Comparison of ENCODE assay signal across 16 cellular contexts in genomic region chr6:52545844-52546119, GRCh38. TPM values are rescaled to one million over a fixed set of nuclear protein-coding genes. Genes with fewer than 3 reads are reported as not detected.
DNase-seq lines count a peak whose midpoint lies in the region; ATAC-seq and TF ChIP-seq lines count a peak whose summit lies in the region.
"Had no signal": no experiment of that assay in that cellular context is flagged by ENCODE, and none has a peak within 500 bp of the region (broad histone marks: within the 10 kb centered on the region; RNA-seq: fewer than 3 reads in every experiment).

No MANE protein-coding gene starts in this region.

- in situ Hi-C loops in KBM-7 (cut with MboI; ENCODE audit: low pct_unique_long_range_greater_than_20kb, low sequenced_read_pairs): no loop called here

- ATAC-seq in omental fat pad (ENCODE audit: low FRiP score): no peak
- ATAC-seq: CD8-positive, alpha-beta T cell had no signal

- H3K9me3 ChIP-seq in breast epithelium: no peaks in the 10 kb centered on the region
- no peaks in the 10 kb centered on the region for H3K9me3 ChIP-seq in fibroblast of lung (ENCODE audit: control insufficient read depth, insufficient read depth, low read depth, low read length)
- H3K9me3 ChIP-seq in A673 (ENCODE audit: low read depth, low read length, poor library complexity, severe bottlenecking): no peaks in the 10 kb centered on the region

- intact Hi-C loops in breast epithelium (cut with DNase I; ENCODE audit: low total_unique reads) (loop anchor here (1.0 kb wide), 1 partner anchor 40 kb away; no protein-coding TSS in a partner anchor), MCF 10A (cut with micrococcal nuclease) (no loop called here), A673 (cut with micrococcal nuclease; ENCODE audit: unreplicated experiment) (no loop called here)

- no peak overlapping the region for H3K4me3 ChIP-seq in breast epithelium
- no peak overlapping the region for H3K4me3 ChIP-seq in fibroblast of lung (replicated peaks in 1 of 4; ENCODE audit: control extremely low read depth in 1 of 4, insufficient read depth in 1 of 4, low read depth in 3 of 4, low read length in 4 of 4)
- H3K4me3 ChIP-seq in A673 (ENCODE audit: low read depth, low read length, poor library complexity, severe bottlenecking): no peak overlapping the region

- H3K36me3 Mint-ChIP-seq in MCF 10A (ENCODE audit: insufficient read depth, unreplicated experiment): peaks cover under 1% of the 10 kb centered on the region
- H3K36me3 Mint-ChIP-seq: mesothelial cell of epicardium had no signal

- H3K27ac ChIP-seq in breast epithelium (peak overlapping the region; percentile 74 to 83), fibroblast of lung (ENCODE audit: insufficient read depth, low read length) (peak overlapping the region; percentile 82), A673 (ENCODE audit: low read depth, low read length, poor library complexity, severe bottlenecking) (no peak overlapping the region)
- H3K27ac ChIP-seq: 22Rv1 had no signal

- H3K9me3 Mint-ChIP-seq in MCF 10A (ENCODE audit: unreplicated experiment): no peaks in the 10 kb centered on the region
- H3K9me3 Mint-ChIP-seq: CD8-positive, alpha-beta T cell; mesothelial cell of epicardium had no signal

- no peaks in the 10 kb centered on the region for H3K27me3 Mint-ChIP-seq in MCF 10A (ENCODE audit: insufficient read depth, unreplicated experiment)

- DNase-seq in breast epithelium (ENCODE audit: low spot score in 2 of 2) (no peak), MCF 10A (ENCODE audit: unreplicated experiment) (no peak), NCI-H526 treated with DMSO at 0.1 percent for 48 hours (lab: John Stamatoyannopoulos, UW) (peak; percentile 24), fibroblast of lung (ENCODE audit: low read depth in 2 of 2) (no peak), omental fat pad (ENCODE audit: low spot score) (no peak), HK-2 (ENCODE audit: unreplicated experiment) (no peak), A673 (ENCODE audit: low spot score) (no peak), KBM-7 (no peak)
- DNase-seq: amygdala; CD8-positive, alpha-beta T cell; NCI-H1417; NCI-H226; nucleus accumbens; stimulated activated naive CD4-positive, alpha-beta T cell had no signal

- H3K4me1 ChIP-seq in breast epithelium (peaks cover 5 to 8% of the 10 kb centered on the region in 2 donors), fibroblast of lung (ENCODE audit: control insufficient read depth, extremely low read depth, insufficient read depth, low read length) (peaks cover 65% of the 10 kb centered on the region), A673 (ENCODE audit: insufficient read depth, low read length, poor library complexity, severe bottlenecking) (peaks cover 80% of the 10 kb centered on the region)

- no peak for TF ChIP-seq POLR2A in breast epithelium (IDR thresholded peaks at IDR 0.05)

- H3K79me2 ChIP-seq in fibroblast of lung (ENCODE audit: control insufficient read depth, insufficient read depth, low read length): peaks cover 100% of the 10 kb centered on the region

- POLR2A ChIA-PET in MCF 10A (lab: Yijun Ruan, JAX): no interaction called here
- POLR2A ChIA-PET in A673 (lab: Charles Lee; ENCODE audit: low non-redundant PET): no interaction called here

- H3K4me3 Mint-ChIP-seq in MCF 10A (ENCODE audit: unreplicated experiment): no peak overlapping the region
- H3K4me3 Mint-ChIP-seq: CD8-positive, alpha-beta T cell; mesothelial cell of epicardium had no signal

- no peak overlapping the region for H3K9ac ChIP-seq in fibroblast of lung (ENCODE audit: insufficient read depth, low read length)

- no peak overlapping the region for H3K4me2 ChIP-seq in fibroblast of lung (ENCODE audit: extremely low read depth, insufficient read depth, low read length)

- TF ChIP-seq CTCF in breast epithelium (IDR thresholded peaks at IDR 0.05): no peak
- TF ChIP-seq CTCF in MCF 10A (IDR thresholded peaks at IDR 0.05; ENCODE audit: unreplicated experiment): no peak
- TF ChIP-seq CTCF in fibroblast of lung (conservative IDR thresholded peaks at IDR 0.05 in 1 of 2, IDR thresholded peaks at IDR 0.05 in 1 of 2; ENCODE audit: low read depth in 1 of 2, low read length in 2 of 2): no peak
- TF ChIP-seq CTCF in omental fat pad (IDR thresholded peaks at IDR 0.05): no peak
- no peak for TF ChIP-seq CTCF in A673 (conservative IDR thresholded peaks at IDR 0.05; ENCODE audit: low read depth, low read length)

- BruUV-seq in MCF 10A (replicated peaks; lab: Mats Ljungman, UMichigan) (no TSS peak), A673 (replicated peaks; lab: Mats Ljungman, UMichigan) (no TSS peak)

- H3K27ac Mint-ChIP-seq in MCF 10A (ENCODE audit: low read depth, unreplicated experiment): no peak overlapping the region
- H3K27ac Mint-ChIP-seq: CD8-positive, alpha-beta T cell; mesothelial cell of epicardium had no signal

- peaks cover 58% of the 10 kb centered on the region for H3K4me1 Mint-ChIP-seq in MCF 10A (ENCODE audit: insufficient read depth, unreplicated experiment)

- H3K36me3 ChIP-seq in breast epithelium (no peaks in the 10 kb centered on the region), fibroblast of lung (ENCODE audit: control insufficient read depth, insufficient read depth, low read length) (peaks cover 6% of the 10 kb centered on the region), A673 (ENCODE audit: insufficient read depth, low read length, poor library complexity, severe bottlenecking) (no peaks in the 10 kb centered on the region)

- no peak overlapping the region for H2AFZ ChIP-seq in fibroblast of lung (ENCODE audit: low read length)

- CTCF ChIA-PET in MCF 10A (lab: Yijun Ruan, JAX): interaction anchor here (1.2 kb wide), 1 partner anchor 30 kb away, joined by 4 read pairs; no protein-coding TSS in a partner anchor
- CTCF ChIA-PET in A673 (lab: Charles Lee): no interaction called here

- no peaks in the 10 kb centered on the region for H3K27me3 ChIP-seq in breast epithelium
- no peaks in the 10 kb centered on the region for H3K27me3 ChIP-seq in fibroblast of lung (ENCODE audit: control insufficient read depth, insufficient read depth, low read length)
- H3K27me3 ChIP-seq in A673 (replicated peaks; ENCODE audit: insufficient read depth, low read depth, low read length, poor library complexity): no peaks in the 10 kb centered on the region

- no peaks in the 10 kb centered on the region for H4K20me1 ChIP-seq in fibroblast of lung (ENCODE audit: control insufficient read depth, extremely low read depth, insufficient read depth, low read length)

RNA-seq across cellular contexts. Expression of gene TRAM2, which starts 31.1 kb away (rescaled TPM):
- 10 to 100 TPM; 11.9 to 33.0 (median 24.3) TPM for total RNA-seq in breast epithelium
- total RNA-seq in MCF 10A (2022): 9.9 and 10.1 TPM in 2 replicates
- 69.6 and 131 TPM in 2 replicates for total RNA-seq in fibroblast of lung
- polyA plus RNA-seq in fibroblast of lung: 155 and 252 TPM in 2 replicates
- 107 and 217 TPM in 2 replicates for polyA plus RNA-seq in fibroblast of lung (2012)
- 254 and 398 TPM in 2 replicates for polyA minus RNA-seq in fibroblast of lung (ENCODE audit: low replicate concordance)
- 10 to 100 TPM; 17.8 to 29.8 (median 26.3) TPM for total RNA-seq in omental fat pad
- 20.9 and 21.9 TPM in 2 replicates for total RNA-seq in A673 (2021)
